ENCODE assay signal across 8 cellular contexts in the genomic region with DNA sequence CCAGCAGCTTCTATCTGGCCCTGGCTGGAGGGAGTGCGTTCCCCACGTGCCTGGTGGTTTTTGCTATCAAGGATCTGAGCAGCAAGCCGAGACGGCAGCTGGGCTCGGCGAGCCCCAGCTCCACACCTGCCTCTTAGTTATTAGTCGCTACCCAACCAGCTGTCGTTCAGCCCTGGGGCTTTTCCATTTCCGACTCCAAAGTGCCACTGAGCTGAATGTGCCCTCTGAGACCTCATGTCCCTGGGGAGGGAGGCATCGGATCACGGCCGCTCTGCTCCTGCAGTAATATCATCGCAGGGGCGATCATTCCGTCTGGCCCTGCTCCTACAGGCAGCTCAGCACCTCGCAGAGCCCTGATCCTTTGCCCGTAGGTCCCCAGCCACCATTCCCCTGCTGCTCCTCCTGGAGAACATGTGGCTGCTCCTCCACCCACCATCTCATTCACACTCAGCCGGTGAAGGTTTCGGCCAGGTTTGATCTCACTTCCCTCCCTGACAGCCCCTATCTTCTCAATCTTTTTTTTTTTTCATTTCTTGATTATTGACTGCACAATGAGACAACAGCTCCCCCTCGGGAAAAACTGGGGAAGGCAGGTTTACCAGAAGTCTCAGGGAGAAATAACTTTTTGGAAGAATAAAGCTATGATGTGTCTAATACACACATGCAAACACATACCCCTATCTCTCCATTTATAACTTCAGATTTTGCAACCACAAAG.
DNase-seq lines count a peak whose midpoint lies in the region; ATAC-seq and TF ChIP-seq lines count a peak whose summit lies in the region.

No MANE protein-coding gene starts in this region.

- H3K9ac ChIP-seq in endodermal cell (ENCODE audit: extremely low read depth, low read length, poor library complexity, severe bottlenecking), result no peak overlapping the region

- in situ Hi-C loops in gastrocnemius medialis (cut with MboI; ENCODE audit: low sequenced_read_pairs in 4 of 4), result no loop called here

- no peak for DNase-seq in GM23338 (ENCODE audit: low spot score)
- peak; percentile 75 for DNase-seq in NCI-H510A treated with DMSO at 0.1 percent for 48 hours (lab: John Stamatoyannopoulos, UW)
- no peak for DNase-seq in endodermal cell
- peak; percentile 85 to 89 for DNase-seq in gastrocnemius medialis
- DNase-seq in NCI-H1048 (lab: John Stamatoyannopoulos, UW), result no peak
- no peak for DNase-seq in CD1c-positive myeloid dendritic cell (ENCODE audit: extremely low spot score)

- intact Hi-C loops in gastrocnemius medialis (cut with DNase I; ENCODE audit: low total_unique reads), result loop anchor here (5.0 kb wide), 1 partner anchor 129 kb away; no protein-coding TSS in a partner anchor

- TF ChIP-seq CTCF in GM23338 (conservative IDR thresholded peaks at IDR 0.05; ENCODE audit: low read depth in 2 of 2) (peak; percentile 18 to 46; a peak in 3 of 4 replicates), endodermal cell (conservative IDR thresholded peaks at IDR 0.05) (peak; percentile 48), gastrocnemius medialis (IDR thresholded peaks at IDR 0.05 in 4 of 5, conservative IDR thresholded peaks at IDR 0.05 in 1 of 5) (peak in 4 of 5 experiments; percentile 28 to 44 (median 34))

- H2AFZ ChIP-seq in GM23338, result no peak overlapping the region

- no peaks in the 10 kb centered on the region for H3K36me3 ChIP-seq in GM23338 (ENCODE audit: insufficient read depth)
- H3K36me3 ChIP-seq in endodermal cell (ENCODE audit: control insufficient read depth, insufficient read depth, low read length), result no peaks in the 10 kb centered on the region
- peaks cover 0 to 33% of the 10 kb centered on the region in 2 donors for H3K36me3 ChIP-seq in gastrocnemius medialis

- WGBS in endodermal cell (ENCODE audit: insufficient coverage in 1 of 2, insufficient read length in 1 of 2), 2 experiments, result 92% methylated on average over 10 to 19 of the region's 20 CpGs

- H3K36me3 Mint-ChIP-seq in GM23338 (ENCODE audit: low read depth) (no peaks in the 10 kb centered on the region), endodermal cell (ENCODE audit: low read depth) (no peaks in the 10 kb centered on the region)

- no peak overlapping the region for H3K27ac ChIP-seq in GM23338 (ENCODE audit: low read depth)
- H3K27ac ChIP-seq in endodermal cell (ENCODE audit: low read depth, low read length), result peak overlapping the region; percentile 44
- peak overlapping the region; percentile 81 to 91 (median 81) for H3K27ac ChIP-seq in gastrocnemius medialis

- H4K20me1 ChIP-seq in GM23338 (replicated peaks; ENCODE audit: insufficient read depth), result no peaks in the 10 kb centered on the region

- H3K4me3 ChIP-seq in GM23338 (no peak overlapping the region), endodermal cell (ENCODE audit: low read length) (no peak overlapping the region), gastrocnemius medialis (peak overlapping the region; percentile 20 to 34 (median 21))

- H3K4me1 Mint-ChIP-seq in GM23338 (peaks cover 7% of the 10 kb centered on the region; the same call in 1 of the 3 replicates), endodermal cell (no peaks in the 10 kb centered on the region)

- ATAC-seq in GM23338, result peak; percentile 31; the same call in 2 of the 3 replicates
- ATAC-seq in gastrocnemius medialis, result peak; percentile 86 to 87
- no peak for ATAC-seq in GM19035 (IDR thresholded peaks at IDR 0.05; ENCODE audit: unreplicated experiment)
- ATAC-seq in GM19463 (IDR thresholded peaks at IDR 0.05; ENCODE audit: unreplicated experiment), result no peak

- no peaks in the 10 kb centered on the region for H3F3A ChIP-seq in GM23338 (replicated peaks; ENCODE audit: low read depth)

- no peak overlapping the region for H3K4me2 ChIP-seq in GM23338

- no peak overlapping the region for H3K27ac Mint-ChIP-seq in GM23338
- H3K27ac Mint-ChIP-seq in endodermal cell, result no peak overlapping the region

- no peaks in the 10 kb centered on the region for H3K79me2 ChIP-seq in GM23338 (replicated peaks; ENCODE audit: insufficient read depth)

- no peaks in the 10 kb centered on the region for H3K4me1 ChIP-seq in GM23338 (ENCODE audit: insufficient read depth)
- no peaks in the 10 kb centered on the region for H3K4me1 ChIP-seq in endodermal cell (ENCODE audit: control insufficient read depth, insufficient read depth, low read length)
- peaks cover 39 to 52% of the 10 kb centered on the region in 2 donors for H3K4me1 ChIP-seq in gastrocnemius medialis

- peaks cover 15% of the 10 kb centered on the region for H3K27me3 Mint-ChIP-seq in GM23338 (ENCODE audit: insufficient read depth, low read depth, poor library complexity)
- peaks cover 8% of the 10 kb centered on the region for H3K27me3 Mint-ChIP-seq in endodermal cell (ENCODE audit: insufficient read depth)

- TF ChIP-seq POLR2A in gastrocnemius medialis (IDR thresholded peaks at IDR 0.05), result peak in 1 of 2 donors; percentile 20

- H3K9me3 ChIP-seq in endodermal cell (ENCODE audit: control insufficient read depth, low read length), result no peaks in the 10 kb centered on the region
- no peaks in the 10 kb centered on the region for H3K9me3 ChIP-seq in gastrocnemius medialis

- H3K27me3 ChIP-seq in GM23338 (ENCODE audit: insufficient read depth) (no peaks in the 10 kb centered on the region), endodermal cell (ENCODE audit: control insufficient read depth, insufficient read depth, low read length, poor library complexity, severe bottlenecking) (no peaks in the 10 kb centered on the region), gastrocnemius medialis (no peaks in the 10 kb centered on the region)

- no peaks in the 10 kb centered on the region for H3K9me2 ChIP-seq in GM23338 (ENCODE audit: insufficient read depth)

- H3K9me3 Mint-ChIP-seq in GM23338 (no peaks in the 10 kb centered on the region; the same call in 2 of the 3 replicates), endodermal cell (peaks cover 1% of the 10 kb centered on the region)

- no peak overlapping the region; the same call in 2 of the 3 replicates for H3K4me3 Mint-ChIP-seq in GM23338
- H3K4me3 Mint-ChIP-seq in endodermal cell, result no peak overlapping the region

TF ChIP-seq in GM23338, 12 proteins besides CTCF, POLR2A, EP300 and RAD21:
- TF ChIP-seq NANOG (IDR thresholded peaks at IDR 0.05; ENCODE audit: borderline replicate concordance) (no peak), EZH2phosphoT487 (IDR thresholded peaks at IDR 0.05; ENCODE audit: unreplicated experiment) (no peak), POLR2AphosphoS5 (IDR thresholded peaks at IDR 0.05; ENCODE audit: low read depth) (no peak), CREB1 (CRISPR knock-in tag; IDR thresholded peaks at IDR 0.05; ENCODE audit: low read depth) (no peak), ZNF114 (CRISPR knock-in tag; IDR thresholded peaks at IDR 0.05) (no peak), ZNF331 (CRISPR knock-in tag; IDR thresholded peaks at IDR 0.05; ENCODE audit: low read depth) (no peak)
- TF ChIP-seq, protein P1, sequence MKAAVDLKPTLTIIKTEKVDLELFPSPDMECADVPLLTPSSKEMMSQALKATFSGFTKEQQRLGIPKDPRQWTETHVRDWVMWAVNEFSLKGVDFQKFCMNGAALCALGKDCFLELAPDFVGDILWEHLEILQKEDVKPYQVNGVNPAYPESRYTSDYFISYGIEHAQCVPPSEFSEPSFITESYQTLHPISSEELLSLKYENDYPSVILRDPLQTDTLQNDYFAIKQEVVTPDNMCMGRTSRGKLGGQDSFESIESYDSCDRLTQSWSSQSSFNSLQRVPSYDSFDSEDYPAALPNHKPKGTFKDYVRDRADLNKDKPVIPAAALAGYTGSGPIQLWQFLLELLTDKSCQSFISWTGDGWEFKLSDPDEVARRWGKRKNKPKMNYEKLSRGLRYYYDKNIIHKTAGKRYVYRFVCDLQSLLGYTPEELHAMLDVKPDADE (IDR thresholded peaks at IDR 0.05), result no peak
TF ChIP-seq in GM23338: peak in this region for 0.

Comparison
In these comparisons a context has a peak if more than half of its experiments do, and no peak if none do; other contexts are left out.
1. ATAC-seq: peak in GM23338 (single experiment) and gastrocnemius medialis (2 of 2); none in GM19035 (single experiment) and GM19463 (single experiment).
2. DNase-seq: peak in NCI-H510A treated with DMSO at 0.1 percent for 48 hours (single experiment) and gastrocnemius medialis (2 of 2); none in GM23338 (single experiment), endodermal cell (single experiment), NCI-H1048 (single experiment) and CD1c-positive myeloid dendritic cell (single experiment).
3. H3K4me3 ChIP-seq: peak in gastrocnemius medialis (4 of 4); none in GM23338 (single experiment) and endodermal cell (single experiment).
4. Peak in every context shown above with its lines, with median percentiles within 50 percentile points of each other: CTCF ChIP-seq.